Comparison of ENCODE assay signal across 8 cellular contexts in genomic region chr22:15854421-15854820, GRCh38.
DNase-seq lines count a peak whose midpoint lies in the region; ATAC-seq and TF ChIP-seq lines count a peak whose summit lies in the region.
"Not testable (repeated sequence)": the region's sequence is repeated elsewhere in the genome, so short reads cannot be mapped to it uniquely, and the experiment has no call there.

No MANE protein-coding gene starts in this region.

- not testable (repeated sequence) for H3K27ac Mint-ChIP-seq in chondrocyte (ENCODE audit: unreplicated experiment)

- DNase-seq in RWPE2 (ENCODE audit: low spot score) (peak; percentile 67), chondrocyte (ENCODE audit: low spot score) (peak; percentile 97), Right ventricle myocardium superior (peak; percentile 41), islet precursor cell (peak; percentile 20), mesenteric fat pad (ENCODE audit: low spot score) (peak; percentile 92), sciatic nerve (ENCODE audit: low spot score) (peak; percentile 62), aorta (peak; percentile 36 to 79)
- peak; percentile 13 for DNase-seq in activated T-cell treated with anti-CD3 and anti-CD28 coated beads, Interleukin-2, amount 50 U/mL, for 1 hour

- H3K4me3 Mint-ChIP-seq in chondrocyte (ENCODE audit: unreplicated experiment) = not testable (repeated sequence)

- WGBS in aorta, 2 donors = 87 to 89% methylated on average over 10 to 14 of the region's 17 CpGs

- not testable (repeated sequence) for H3K9me3 ChIP-seq in RWPE2 (ENCODE audit: severe bottlenecking); aorta (ENCODE audit: control insufficient read depth, low read length)

- H3K27ac ChIP-seq in RWPE2 (ENCODE audit: poor library complexity, severe bottlenecking); aorta (ENCODE audit: low read depth in 1 of 2, low read length in 2 of 2): not testable (repeated sequence)

- not testable (repeated sequence) for H3K36me3 Mint-ChIP-seq in chondrocyte (ENCODE audit: low read depth)

- TF ChIP-seq CTCF in RWPE2 (IDR thresholded peaks at IDR 0.05; ENCODE audit: poor library complexity, severe bottlenecking); chondrocyte (IDR thresholded peaks at IDR 0.05): not testable (repeated sequence)

- H3K4me3 ChIP-seq in RWPE2 (ENCODE audit: severe bottlenecking); aorta (ENCODE audit: low read length in 2 of 2): not testable (repeated sequence)

- not testable (repeated sequence) for H3K9me3 Mint-ChIP-seq in chondrocyte (ENCODE audit: low read depth)

- H3K36me3 ChIP-seq in RWPE2 (ENCODE audit: low read depth); aorta (ENCODE audit: control insufficient read depth in 1 of 2, insufficient read depth in 2 of 2, low read length in 1 of 2): not testable (repeated sequence)

- not testable (repeated sequence) for H3K27me3 ChIP-seq in RWPE2 (ENCODE audit: insufficient read depth, poor library complexity, severe bottlenecking); aorta (ENCODE audit: control insufficient read depth in 1 of 2, insufficient read depth in 2 of 2, low read length in 1 of 2)

- intact Hi-C loops in Right ventricle myocardium superior (cut with DNase I); sciatic nerve (cut with DNase I); aorta (cut with DNase I): not testable (repeated sequence)

- ATAC-seq in RWPE2 (ENCODE audit: low read depth); Right ventricle myocardium superior (ENCODE audit: poor library complexity); sciatic nerve; aorta (ENCODE audit: low FRiP score): not testable (repeated sequence)

- not testable (repeated sequence) for H3K4me1 ChIP-seq in RWPE2 (ENCODE audit: insufficient read depth, poor library complexity, severe bottlenecking); aorta (ENCODE audit: control insufficient read depth in 1 of 2, insufficient read depth in 2 of 2, low read length in 2 of 2)

- H3K4me1 Mint-ChIP-seq in chondrocyte (ENCODE audit: low read depth) = not testable (repeated sequence)

- not testable (repeated sequence) for H3K27me3 Mint-ChIP-seq in chondrocyte (ENCODE audit: low read depth)

Comparison
In these comparisons a context has a peak if more than half of its experiments do, and no peak if none do; other contexts are left out.
1. DNase-seq: peak in every context shown above with its lines; median percentile 97 in chondrocyte; 92 in mesenteric fat pad; 67 in RWPE2; 62 in sciatic nerve; 58 in aorta; 41 in Right ventricle myocardium superior; 20 in islet precursor cell; 13 in activated T-cell treated with anti-CD3 and anti-CD28 coated beads, Interleukin-2, amount 50 U/mL, for 1 hour.